26 cellular contexts compared by ENCODE assay signal in genomic region chr11:123776160-123776559, GRCh38. TPM values are rescaled to one million over a fixed set of nuclear protein-coding genes. Genes with fewer than 3 reads are reported as not detected.
"Had no signal": no experiment of that assay in that cellular context is flagged by ENCODE, and none has a peak within 500 bp of the region (broad histone marks: within the 10 kb centered on the region; RNA-seq: fewer than 3 reads in every experiment).

No MANE protein-coding gene starts in this region.

- H3K27ac ChIP-seq: adrenal gland, SK-N-MC had no signal

- H3K27ac Mint-ChIP-seq: activated CD8-positive, alpha-beta T cell treated with anti-CD3 and anti-CD28 coated beads, Interleukin-2, amount 10 ng/mL, durations not matched to agents 7 days and 5 days; activated naive CD8-positive, alpha-beta T cell treated with anti-CD3 and anti-CD28 coated beads, Interleukin-2, amount 10 ng/mL, durations not matched to agents 7 days and 5 days; T-cell had no signal

- H3K4me1 ChIP-seq: adrenal gland had no signal

- H3K9me3 Mint-ChIP-seq: activated naive CD8-positive, alpha-beta T cell treated with anti-CD3 and anti-CD28 coated beads, Interleukin-2, amount 10 ng/mL, durations not matched to agents 7 days and 5 days; T-cell had no signal

- ATAC-seq: activated CD8-positive, alpha-beta T cell treated with anti-CD3 and anti-CD28 coated beads, Interleukin-2, amount 10 ng/mL, durations not matched to agents 7 days and 5 days; Right ventricle myocardium inferior; T-cell had no signal

- DNase-seq: activated CD4-positive, CD25-positive, alpha-beta regulatory T cell; activated CD8-positive, alpha-beta memory T cell treated with anti-CD3 and anti-CD28 coated beads, Interleukin-2, amount 50 U/mL, for 48 hours; activated CD8-positive, alpha-beta T cell treated with anti-CD3 and anti-CD28 coated beads, Interleukin-2, amount 10 ng/mL, durations not matched to agents 7 days and 5 days; activated naive CD4-positive, alpha-beta T cell treated with anti-CD3 and anti-CD28 coated beads, Interleukin-2, amount 50 U/mL, for 16 hours; activated naive CD8-positive, alpha-beta T cell treated with anti-CD3 and anti-CD28 coated beads, Interleukin-2, amount 10 ng/mL, durations not matched to agents 7 days and 5 days; activated T-cell treated with anti-CD3 and anti-CD28 coated beads, Interleukin-2, amount 50 U/mL, for 1 hour; adrenal gland; anterior cingulate cortex; cerebellar nuclear complex; NCI-H1048; NCI-H146; NCI-H187 treated with DMSO at 0.1 percent for 48 hours; NCI-H2081 treated with DMSO at 0.1 percent for 48 hours; NCI-H446; NCI-H748 treated with DMSO at 0.1 percent for 48 hours; RPMI8226; T-cell; T-helper 2 cell; T1000 had no signal

- H3K27me3 ChIP-seq: adrenal gland had no signal

- FAIRE-seq: TTC549 had no signal

- H3K9me3 ChIP-seq: adrenal gland had no signal

- H3K36me3 ChIP-seq: adrenal gland had no signal

- H3K36me3 Mint-ChIP-seq: activated naive CD8-positive, alpha-beta T cell treated with anti-CD3 and anti-CD28 coated beads, Interleukin-2, amount 10 ng/mL, durations not matched to agents 7 days and 5 days; T-cell had no signal

- H3K4me3 Mint-ChIP-seq: activated CD8-positive, alpha-beta T cell treated with anti-CD3 and anti-CD28 coated beads, Interleukin-2, amount 10 ng/mL, durations not matched to agents 7 days and 5 days; activated naive CD8-positive, alpha-beta T cell treated with anti-CD3 and anti-CD28 coated beads, Interleukin-2, amount 10 ng/mL, durations not matched to agents 7 days and 5 days; T-cell had no signal

- H3K4me3 ChIP-seq: adrenal gland, SK-N-MC had no signal

- H3K4me1 Mint-ChIP-seq: activated naive CD8-positive, alpha-beta T cell treated with anti-CD3 and anti-CD28 coated beads, Interleukin-2, amount 10 ng/mL, durations not matched to agents 7 days and 5 days; T-cell had no signal

RNA-seq across cellular contexts. Expression of gene OR6X1, which starts 21.8 kb away (rescaled TPM):
- total RNA-seq: activated CD8-positive, alpha-beta T cell treated with anti-CD3 and anti-CD28 coated beads, Interleukin-2, amount 10 ng/mL, durations not matched to agents 7 days and 5 days; activated naive CD8-positive, alpha-beta T cell treated with anti-CD3 and anti-CD28 coated beads, Interleukin-2, amount 10 ng/mL, durations not matched to agents 7 days and 5 days; adrenal gland; cardiac septum; LHCN-M2; M059J; OCI-LY7; Right ventricle myocardium inferior; T-cell had no signal
- polyA plus RNA-seq: adrenal gland had no signal

RNA-seq across cellular contexts. Expression of gene OR6M1, which starts 30.0 kb away (rescaled TPM):
- total RNA-seq: activated CD8-positive, alpha-beta T cell treated with anti-CD3 and anti-CD28 coated beads, Interleukin-2, amount 10 ng/mL, durations not matched to agents 7 days and 5 days; activated naive CD8-positive, alpha-beta T cell treated with anti-CD3 and anti-CD28 coated beads, Interleukin-2, amount 10 ng/mL, durations not matched to agents 7 days and 5 days; adrenal gland; cardiac septum; LHCN-M2; M059J; OCI-LY7; Right ventricle myocardium inferior; T-cell had no signal
- polyA plus RNA-seq: adrenal gland had no signal
